8 cellular contexts compared by ENCODE assay signal in the genomic region with DNA sequence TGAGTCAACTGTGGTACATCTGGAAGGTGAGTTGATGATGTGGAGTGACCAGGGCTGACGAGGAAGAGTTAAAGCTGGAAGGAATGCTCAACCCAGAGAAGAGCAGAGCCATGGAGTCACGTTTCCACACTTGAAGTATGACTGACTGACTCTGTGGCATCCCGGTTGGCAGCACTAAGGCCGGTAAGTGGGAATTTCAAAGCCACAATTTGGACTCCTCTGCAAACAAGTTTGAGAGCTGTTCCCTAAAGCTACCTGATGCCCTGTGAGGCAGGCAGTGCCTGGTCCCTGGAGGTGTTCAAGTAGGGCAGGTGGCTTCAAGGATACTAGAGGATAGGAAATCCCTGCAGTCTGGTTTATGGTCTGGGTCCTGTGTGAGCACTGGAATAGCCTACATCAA.
DNase-seq lines count a peak whose midpoint lies in the region; ATAC-seq, FAIRE-seq and TF ChIP-seq lines count a peak whose summit lies in the region.

No MANE protein-coding gene starts in this region.

- TF ChIP-seq POLR2A in endothelial cell of umbilical vein (IDR thresholded peaks at IDR 0.05; ENCODE audit: low read depth, low read length): peak; percentile 6

- no peaks in the 10 kb centered on the region for H3K9me3 ChIP-seq in endothelial cell of umbilical vein (replicated peaks; ENCODE audit: control insufficient read depth, insufficient read depth, low read length)

- CTCF ChIA-PET in endothelial cell of umbilical vein (lab: Charles Lee): interaction anchor here (0.9 to 3.2 kb wide), 28 partner anchors 9 to 1004 kb away, joined by 3 to 57 read pairs (median 7); no protein-coding TSS in a partner anchor

- H4K20me1 ChIP-seq in endothelial cell of umbilical vein (replicated peaks; ENCODE audit: control insufficient read depth, extremely low read depth, insufficient read depth, low read length): no peaks in the 10 kb centered on the region

- no peaks in the 10 kb centered on the region for H3K79me2 ChIP-seq in endothelial cell of umbilical vein (ENCODE audit: control insufficient read depth, insufficient read depth, low read length)

- no peaks in the 10 kb centered on the region for H3K27me3 Mint-ChIP-seq in neural crest cell (ENCODE audit: low read depth)

- H3K27me3 ChIP-seq in endothelial cell of umbilical vein (ENCODE audit: control insufficient read depth in 2 of 2, insufficient read depth in 2 of 2, low read length in 2 of 2): no peaks in the 10 kb centered on the region

- H3K36me3 Mint-ChIP-seq in neural crest cell (ENCODE audit: low read depth): no peaks in the 10 kb centered on the region

- peak overlapping the region in 1 of 3 experiments; percentile 21 for H3K4me3 ChIP-seq in endothelial cell of umbilical vein (replicated peaks in 1 of 3; ENCODE audit: insufficient read depth in 1 of 3, low read depth in 1 of 3, low read length in 3 of 3)

- H3K36me3 ChIP-seq in endothelial cell of umbilical vein (ENCODE audit: control insufficient read depth in 2 of 2, extremely low read depth in 1 of 2, insufficient read depth in 2 of 2, low read length in 2 of 2): peaks cover 2 to 4% of the 10 kb centered on the region in 2 experiments

- peak overlapping the region; percentile 88 for H3K4me3 Mint-ChIP-seq in neural crest cell

- peak overlapping the region; percentile 38 for H3K27ac Mint-ChIP-seq in neural crest cell (ENCODE audit: unreplicated experiment)

- DNase-seq in NCI-H510A (lab: John Stamatoyannopoulos, UW) (peak; percentile 19), endothelial cell of umbilical vein (ENCODE audit: low read depth, low spot score) (no peak), neural crest cell (ENCODE audit: low read depth, low spot score) (no peak), GM19239 (ENCODE audit: insufficient read length, low spot score) (no peak), cerebellum (ENCODE audit: low spot score) (no peak)

- no TSS peak for BruUV-seq in endothelial cell of umbilical vein (replicated peaks; lab: Mats Ljungman, UMichigan)

- peak overlapping the region; percentile 93 for H3K27ac ChIP-seq in endothelial cell of umbilical vein (ENCODE audit: insufficient read depth, low read depth, low read length)

- ATAC-seq in GM19455 (IDR thresholded peaks at IDR 0.05; ENCODE audit: unreplicated experiment) (peak; percentile 19), HG03175 (IDR thresholded peaks at IDR 0.05; ENCODE audit: unreplicated experiment) (no peak), GM21447 (IDR thresholded peaks at IDR 0.05; ENCODE audit: unreplicated experiment) (no peak)

- dilution Hi-C loops in endothelial cell of umbilical vein (cut with MboI; ENCODE audit: extremely low pct_ligation_motif_present, low sequenced_read_pairs): no loop called here

- TF ChIP-seq CTCF in endothelial cell of umbilical vein (IDR thresholded peaks at IDR 0.05; ENCODE audit: extremely low read depth in 1 of 2, insufficient read depth in 1 of 2, low read depth in 1 of 2, low read length in 2 of 2) (no peak), neural crest cell (conservative IDR thresholded peaks at IDR 0.05) (no peak)

- H2AFZ ChIP-seq in endothelial cell of umbilical vein (ENCODE audit: low read depth, low read length): no peak overlapping the region

- no peaks in the 10 kb centered on the region for H3K9me3 Mint-ChIP-seq in neural crest cell

- peaks cover 22% of the 10 kb centered on the region for H3K4me1 Mint-ChIP-seq in neural crest cell

- H3K9ac ChIP-seq in endothelial cell of umbilical vein (replicated peaks; ENCODE audit: extremely low read depth, insufficient read depth, low read length): peak overlapping the region; percentile 76

- H3K4me1 ChIP-seq in endothelial cell of umbilical vein (ENCODE audit: control insufficient read depth, extremely low read depth, insufficient read depth, low read length): peaks cover 25% of the 10 kb centered on the region

- intact Hi-C loops in endothelial cell of umbilical vein (cut with micrococcal nuclease): no loop called here

- POLR2A ChIA-PET in endothelial cell of umbilical vein (lab: Charles Lee): interaction anchor here (0.9 kb wide), 1 partner anchor 60 kb away, joined by 3 read pairs; no protein-coding TSS in a partner anchor

- H3K4me2 ChIP-seq in endothelial cell of umbilical vein (ENCODE audit: insufficient read depth, low read length): peak overlapping the region; percentile 79

- H3K9me1 ChIP-seq in endothelial cell of umbilical vein (replicated peaks; ENCODE audit: control insufficient read depth, extremely low read depth, insufficient read depth, low read length): no peaks in the 10 kb centered on the region

- FAIRE-seq in endothelial cell of umbilical vein (lab: Jason Lieb, UNC) (no peak), GM19239 (lab: Jason Lieb, UNC) (no peak)

TF ChIP-seq in endothelial cell of umbilical vein, 7 proteins besides CTCF, POLR2A, EP300 and RAD21:
- TF ChIP-seq, protein P1, sequence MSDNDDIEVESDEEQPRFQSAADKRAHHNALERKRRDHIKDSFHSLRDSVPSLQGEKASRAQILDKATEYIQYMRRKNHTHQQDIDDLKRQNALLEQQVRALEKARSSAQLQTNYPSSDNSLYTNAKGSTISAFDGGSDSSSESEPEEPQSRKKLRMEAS (IDR thresholded peaks at IDR 0.05; ENCODE audit: insufficient read depth, insufficient read length): no peak
- TF ChIP-seq EZH2 (IDR thresholded peaks at IDR 0.05; ENCODE audit: borderline replicate concordance, low read depth, low read length, severe bottlenecking) (no peak), GATA2 (IDR thresholded peaks at IDR 0.05; ENCODE audit: insufficient read depth, insufficient read length, low read depth, low read length) (no peak), MYC (IDR thresholded peaks at IDR 0.05; ENCODE audit: low read depth, low read length) (no peak), FOS (IDR thresholded peaks at IDR 0.05; ENCODE audit: borderline replicate concordance, insufficient read depth, low read length) (no peak), JUN (IDR thresholded peaks at IDR 0.05; ENCODE audit: borderline replicate concordance, insufficient read depth, insufficient read length, low read depth) (no peak), POLR2AphosphoS5 (IDR thresholded peaks at IDR 0.05; ENCODE audit: insufficient read depth, low read depth, low read length) (no peak)
